1 cellular context compared by ENCODE assay signal in the genomic region with DNA sequence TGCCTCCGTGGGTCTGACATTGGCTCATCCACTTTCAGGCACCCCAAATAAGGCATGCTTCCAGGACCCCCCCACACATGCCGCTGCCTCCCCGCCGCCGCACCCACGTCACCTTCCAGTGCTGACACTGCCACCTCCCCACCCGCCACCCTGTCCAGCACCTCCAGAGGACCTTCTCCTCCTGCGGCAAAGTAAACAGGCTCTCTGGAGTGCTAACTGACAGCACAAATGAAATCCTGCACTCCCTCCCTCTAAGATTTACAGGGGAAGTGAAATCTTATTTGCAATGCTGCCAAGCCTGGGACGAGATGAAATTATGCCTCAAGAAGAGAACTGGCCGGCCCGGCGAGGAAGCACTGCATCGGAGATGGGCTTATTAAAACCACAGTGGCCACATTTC.
TF ChIP-seq lines count a peak whose summit lies in the region.

No MANE protein-coding gene starts in this region.

TF ChIP-seq in H1, 55 proteins besides CTCF, POLR2A, EP300 and RAD21 (continued from another document):
- TF ChIP-seq SAP30 (IDR thresholded peaks at IDR 0.05; ENCODE audit: insufficient read depth, insufficient replicate concordance, low read length), result no peak
- TF ChIP-seq KDM4A (IDR thresholded peaks at IDR 0.05; ENCODE audit: low read depth, low read length, severe bottlenecking), result no peak
- TF ChIP-seq TCF12 (IDR thresholded peaks at IDR 0.05; ENCODE audit: low read depth, low read length), result no peak
- TF ChIP-seq, protein P1, sequence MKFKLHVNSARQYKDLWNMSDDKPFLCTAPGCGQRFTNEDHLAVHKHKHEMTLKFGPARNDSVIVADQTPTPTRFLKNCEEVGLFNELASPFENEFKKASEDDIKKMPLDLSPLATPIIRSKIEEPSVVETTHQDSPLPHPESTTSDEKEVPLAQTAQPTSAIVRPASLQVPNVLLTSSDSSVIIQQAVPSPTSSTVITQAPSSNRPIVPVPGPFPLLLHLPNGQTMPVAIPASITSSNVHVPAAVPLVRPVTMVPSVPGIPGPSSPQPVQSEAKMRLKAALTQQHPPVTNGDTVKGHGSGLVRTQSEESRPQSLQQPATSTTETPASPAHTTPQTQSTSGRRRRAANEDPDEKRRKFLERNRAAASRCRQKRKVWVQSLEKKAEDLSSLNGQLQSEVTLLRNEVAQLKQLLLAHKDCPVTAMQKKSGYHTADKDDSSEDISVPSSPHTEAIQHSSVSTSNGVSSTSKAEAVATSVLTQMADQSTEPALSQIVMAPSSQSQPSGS (IDR thresholded peaks at IDR 0.05; ENCODE audit: low read length), result no peak
- TF ChIP-seq JUN (IDR thresholded peaks at IDR 0.05; ENCODE audit: low read depth, low read length), result no peak
- TF ChIP-seq EGR1 (IDR thresholded peaks at IDR 0.05; ENCODE audit: borderline replicate concordance, low read depth, low read length), result no peak
- TF ChIP-seq PHF8 (conservative IDR thresholded peaks at IDR 0.05; ENCODE audit: low read depth, low read length), result no peak
- TF ChIP-seq, protein P2, sequence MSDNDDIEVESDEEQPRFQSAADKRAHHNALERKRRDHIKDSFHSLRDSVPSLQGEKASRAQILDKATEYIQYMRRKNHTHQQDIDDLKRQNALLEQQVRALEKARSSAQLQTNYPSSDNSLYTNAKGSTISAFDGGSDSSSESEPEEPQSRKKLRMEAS (IDR thresholded peaks at IDR 0.05), result no peak
- TF ChIP-seq SP1 (IDR thresholded peaks at IDR 0.05; ENCODE audit: low read depth, low read length), result no peak
- TF ChIP-seq, protein P3, sequence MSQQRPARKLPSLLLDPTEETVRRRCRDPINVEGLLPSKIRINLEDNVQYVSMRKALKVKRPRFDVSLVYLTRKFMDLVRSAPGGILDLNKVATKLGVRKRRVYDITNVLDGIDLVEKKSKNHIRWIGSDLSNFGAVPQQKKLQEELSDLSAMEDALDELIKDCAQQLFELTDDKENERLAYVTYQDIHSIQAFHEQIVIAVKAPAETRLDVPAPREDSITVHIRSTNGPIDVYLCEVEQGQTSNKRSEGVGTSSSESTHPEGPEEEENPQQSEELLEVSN (IDR thresholded peaks at IDR 0.05), result no peak
- TF ChIP-seq SP4 (IDR thresholded peaks at IDR 0.05; ENCODE audit: low read length), result no peak
- TF ChIP-seq SIX5 (IDR thresholded peaks at IDR 0.05; ENCODE audit: low read depth, low read length), result no peak
- no peak for TF ChIP-seq FOSL1 (IDR thresholded peaks at IDR 0.05; ENCODE audit: insufficient read depth, low read depth, low read length)
- no peak for TF ChIP-seq RXRA (IDR thresholded peaks at IDR 0.05; ENCODE audit: insufficient read depth, low read depth, low read length)
TF ChIP-seq in H1: peak in this region for 0.
